Comparison of ENCODE assay signal across 37 cellular contexts in the genomic region with DNA sequence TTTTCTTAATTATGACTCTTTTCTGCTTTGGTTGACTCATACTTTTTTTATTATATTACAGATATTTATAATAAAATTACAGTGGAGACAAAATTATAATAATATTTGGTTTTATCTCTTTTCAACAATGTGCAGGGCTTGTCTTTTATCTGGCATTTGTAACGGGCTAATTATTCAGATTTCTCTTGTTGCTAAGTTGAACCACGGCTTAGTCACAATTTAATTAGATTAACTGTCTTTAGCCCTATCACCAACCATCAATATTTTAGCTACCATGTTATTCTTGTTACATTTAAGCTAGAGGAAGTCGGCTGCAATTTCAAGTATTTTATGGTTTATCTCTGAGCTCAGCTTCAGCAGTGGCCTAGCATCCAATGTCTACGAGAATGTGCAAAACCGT.
"Had no signal": no experiment of that assay in that cellular context is flagged by ENCODE, and none has a peak within 500 bp of the region (broad histone marks: within the 10 kb centered on the region; RNA-seq: fewer than 3 reads in every experiment).

No MANE protein-coding gene starts in this region.

- H3K36me3 Mint-ChIP-seq: activated naive CD4-positive, alpha-beta T cell treated with anti-CD3 and anti-CD28 coated beads, Interleukin-2, amount 10 ng/mL, durations not matched to agents 7 days and 5 days; activated naive CD4-positive, alpha-beta T cell treated with anti-CD3 and anti-CD28 coated beads, Interleukin-2, amount 50 U/mL, for 24 hours; activated naive CD8-positive, alpha-beta T cell; activated naive CD8-positive, alpha-beta T cell treated with anti-CD3 and anti-CD28 coated beads for 36 hours; activated naive CD8-positive, alpha-beta T cell treated with anti-CD3 and anti-CD28 coated beads, Interleukin-2, amount 10 ng/mL, durations not matched to agents 7 days and 5 days; brain had no signal

- DNase-seq: activated effector memory CD4-positive, alpha-beta T cell treated with anti-CD3 and anti-CD28 coated beads, Interleukin-2, amount 50 U/mL, for 16 hours; activated effector memory CD4-positive, alpha-beta T cell treated with Interleukin-2 at 50 U/mL for 16 hours; activated gamma-delta T cell; activated gamma-delta T cell treated with Interleukin-2 at 50 U/mL for 16 hours; activated naive CD4-positive, alpha-beta T cell; activated naive CD4-positive, alpha-beta T cell treated with anti-CD3 and anti-CD28 coated beads for 36 hours; activated naive CD4-positive, alpha-beta T cell treated with anti-CD3 and anti-CD28 coated beads, Interleukin-2, amount 10 ng/mL, durations not matched to agents 7 days and 5 days; activated naive CD4-positive, alpha-beta T cell treated with anti-CD3 and anti-CD28 coated beads, Interleukin-2, amount 50 U/mL, for 16 hours; activated naive CD4-positive, alpha-beta T cell treated with Interleukin-2 at 50 U/mL for 16 hours; activated naive CD8-positive, alpha-beta T cell treated with anti-CD3 and anti-CD28 coated beads for 36 hours; activated naive CD8-positive, alpha-beta T cell treated with anti-CD3 and anti-CD28 coated beads, Interleukin-2, amount 10 ng/mL, durations not matched to agents 7 days and 5 days; activated naive CD8-positive, alpha-beta T cell treated with anti-CD3 and anti-CD28 coated beads, Interleukin-2, amount 50 U/mL, for 24 hours; activated T-cell treated with anti-CD3 and anti-CD28 coated beads, Interleukin-2, amount 50 U/mL, for 24 hours; activated T-cell treated with anti-CD3 and anti-CD28 coated beads, Interleukin-2, amount 50 U/mL, for 4 hours; activated T-cell treated with anti-CD3 and anti-CD28 coated beads, Interleukin-2, amount 50 U/mL, for 48 hours; activated T-cell treated with anti-CD3 and anti-CD28 coated beads, Interleukin-2, amount 50 U/mL, for 72 hours; adrenal gland; amniotic stem cell; amygdala; anterior cingulate cortex; aorta; body of pancreas; brain microvascular endothelial cell; caudate nucleus; central memory CD4-positive, alpha-beta T cell; cerebellar nuclear complex had no signal

- H3K27me3 ChIP-seq: adrenal gland, ascending aorta, body of pancreas, brain microvascular endothelial cell, breast epithelium, cardiac muscle cell had no signal

- ATAC-seq: activated naive CD4-positive, alpha-beta T cell treated with anti-CD3 and anti-CD28 coated beads, Interleukin-2, amount 50 U/mL, for 72 hours; activated naive CD8-positive, alpha-beta T cell treated with anti-CD3 and anti-CD28 coated beads, Interleukin-2, amount 50 U/mL, for 24 hours; activated T-cell treated with anti-CD3 and anti-CD28 coated beads, Interleukin-2, amount 50 U/mL, for 4 hours; activated T-cell treated with anti-CD3 and anti-CD28 coated beads, Interleukin-2, amount 50 U/mL, for 72 hours; activated T-helper 17 cell treated with anti-CD3 and anti-CD28 coated beads, Interleukin-2, amount 50 U/mL, for 72 hours; body of pancreas had no signal

- H3K4me3 ChIP-seq: adrenal gland, ascending aorta, body of pancreas, breast epithelium, cardiac muscle cell had no signal

- H3K27ac Mint-ChIP-seq: activated naive CD4-positive, alpha-beta T cell treated with anti-CD3 and anti-CD28 coated beads for 36 hours; activated naive CD4-positive, alpha-beta T cell treated with anti-CD3 and anti-CD28 coated beads, Interleukin-2, amount 10 ng/mL, durations not matched to agents 7 days and 5 days; activated naive CD4-positive, alpha-beta T cell treated with anti-CD3 and anti-CD28 coated beads, Interleukin-2, amount 50 U/mL, for 24 hours; activated naive CD4-positive, alpha-beta T cell treated with anti-CD3 and anti-CD28 coated beads, Interleukin-2, amount 50 U/mL, for 72 hours; activated naive CD8-positive, alpha-beta T cell; activated naive CD8-positive, alpha-beta T cell treated with anti-CD3 and anti-CD28 coated beads for 36 hours; activated naive CD8-positive, alpha-beta T cell treated with anti-CD3 and anti-CD28 coated beads, Interleukin-2, amount 10 ng/mL, durations not matched to agents 7 days and 5 days; activated naive CD8-positive, alpha-beta T cell treated with anti-CD3 and anti-CD28 coated beads, Interleukin-2, amount 50 U/mL, for 24 hours; activated T-cell treated with anti-CD3 and anti-CD28 coated beads, Interleukin-2, amount 50 U/mL, for 24 hours; activated T-cell treated with anti-CD3 and anti-CD28 coated beads, Interleukin-2, amount 50 U/mL, for 72 hours; activated T-helper 1 cell treated with anti-CD3 and anti-CD28 coated beads, Interleukin-12 subunit alpha, Interleukin-12 subunit beta, Interleukin-2, Interleukin-4 antibody, amounts not matched to agents 30 ng/mL and 10 ng/mL and 1 ng/mL, durations not matched to agents 14 hours and 24 hours and 36 hours; activated T-helper 17 cell treated with anti-CD3 and anti-CD28 coated beads, Interleukin-2, amount 50 U/mL, for 72 hours; activated T-helper 2 cell treated with anti-CD3 and anti-CD28 coated beads, Interferon-gamma antibody, Interleukin-2, Interleukin-4, amounts not matched to agents 10 μg/mL and 5 μg/mL and 100 μg/mL, durations not matched to agents 14 hours and 24 hours and 36 hours; brain had no signal

- H3K9me3 Mint-ChIP-seq: activated T-cell treated with anti-CD3 and anti-CD28 coated beads, Interleukin-2, amount 50 U/mL, for 4 hours; brain had no signal

- H3K4me1 ChIP-seq: adrenal gland, ascending aorta, body of pancreas, breast epithelium had no signal

- H3K36me3 ChIP-seq: adrenal gland, ascending aorta, brain microvascular endothelial cell, breast epithelium, cardiac muscle cell had no signal

- H3K27me3 Mint-ChIP-seq: activated naive CD4-positive, alpha-beta T cell treated with anti-CD3 and anti-CD28 coated beads, Interleukin-2, amount 10 ng/mL, durations not matched to agents 7 days and 5 days; activated naive CD4-positive, alpha-beta T cell treated with anti-CD3 and anti-CD28 coated beads, Interleukin-2, amount 50 U/mL, for 24 hours; activated naive CD8-positive, alpha-beta T cell; activated naive CD8-positive, alpha-beta T cell treated with anti-CD3 and anti-CD28 coated beads for 36 hours; activated naive CD8-positive, alpha-beta T cell treated with anti-CD3 and anti-CD28 coated beads, Interleukin-2, amount 10 ng/mL, durations not matched to agents 7 days and 5 days; activated naive CD8-positive, alpha-beta T cell treated with anti-CD3 and anti-CD28 coated beads, Interleukin-2, amount 50 U/mL, for 24 hours; activated T-cell treated with anti-CD3 and anti-CD28 coated beads, Interleukin-2, amount 50 U/mL, for 24 hours; activated T-helper 17 cell treated with anti-CD3 and anti-CD28 coated beads, Interleukin-2, amount 50 U/mL, for 72 hours; brain; central memory CD8-positive, alpha-beta T cell had no signal

- H3K4me3 Mint-ChIP-seq: activated naive CD4-positive, alpha-beta T cell treated with anti-CD3 and anti-CD28 coated beads for 36 hours; activated naive CD4-positive, alpha-beta T cell treated with anti-CD3 and anti-CD28 coated beads, Interleukin-2, amount 10 ng/mL, durations not matched to agents 7 days and 5 days; activated naive CD4-positive, alpha-beta T cell treated with anti-CD3 and anti-CD28 coated beads, Interleukin-2, amount 50 U/mL, for 24 hours; activated naive CD8-positive, alpha-beta T cell; activated naive CD8-positive, alpha-beta T cell treated with anti-CD3 and anti-CD28 coated beads for 36 hours; activated naive CD8-positive, alpha-beta T cell treated with anti-CD3 and anti-CD28 coated beads, Interleukin-2, amount 10 ng/mL, durations not matched to agents 7 days and 5 days; activated naive CD8-positive, alpha-beta T cell treated with anti-CD3 and anti-CD28 coated beads, Interleukin-2, amount 50 U/mL, for 24 hours; activated T-cell treated with anti-CD3 and anti-CD28 coated beads, Interleukin-2, amount 50 U/mL, for 24 hours; activated T-cell treated with anti-CD3 and anti-CD28 coated beads, Interleukin-2, amount 50 U/mL, for 4 hours; activated T-cell treated with anti-CD3 and anti-CD28 coated beads, Interleukin-2, amount 50 U/mL, for 72 hours; activated T-helper 1 cell treated with anti-CD3 and anti-CD28 coated beads, Interleukin-12 subunit alpha, Interleukin-12 subunit beta, Interleukin-2, Interleukin-4 antibody, amounts not matched to agents 30 ng/mL and 10 ng/mL and 1 ng/mL, durations not matched to agents 14 hours and 24 hours and 36 hours; activated T-helper 17 cell treated with anti-CD3 and anti-CD28 coated beads, Interleukin-2, amount 50 U/mL, for 72 hours; brain; central memory CD8-positive, alpha-beta T cell had no signal

- H3K4me1 Mint-ChIP-seq: activated naive CD4-positive, alpha-beta T cell treated with anti-CD3 and anti-CD28 coated beads, Interleukin-2, amount 10 ng/mL, durations not matched to agents 7 days and 5 days; activated naive CD4-positive, alpha-beta T cell treated with anti-CD3 and anti-CD28 coated beads, Interleukin-2, amount 50 U/mL, for 24 hours; activated naive CD8-positive, alpha-beta T cell treated with anti-CD3 and anti-CD28 coated beads for 36 hours; activated naive CD8-positive, alpha-beta T cell treated with anti-CD3 and anti-CD28 coated beads, Interleukin-2, amount 10 ng/mL, durations not matched to agents 7 days and 5 days; activated naive CD8-positive, alpha-beta T cell treated with anti-CD3 and anti-CD28 coated beads, Interleukin-2, amount 50 U/mL, for 24 hours; activated T-helper 17 cell treated with anti-CD3 and anti-CD28 coated beads, Interleukin-2, amount 50 U/mL, for 72 hours; central memory CD8-positive, alpha-beta T cell had no signal

- H3K27ac ChIP-seq: adrenal gland, ascending aorta, body of pancreas, brain microvascular endothelial cell, breast epithelium, cardiac muscle cell had no signal

- H3K9me3 ChIP-seq: adrenal gland, ascending aorta, body of pancreas, breast epithelium had no signal
